In genomic region chr1:40338745-40339419, GRCh38 we compare ENCODE assay signal across 8 cellular contexts. TPM values are rescaled to one million over a fixed set of nuclear protein-coding genes. Genes with fewer than 3 reads are reported as not detected.
A peak's percentile ranks its signal among the peaks of the same experiment; 100 is the strongest.
DNase-seq lines count a peak whose midpoint lies in the region; ATAC-seq, FAIRE-seq and TF ChIP-seq lines count a peak whose summit lies in the region.

No MANE protein-coding gene starts in this region.

- no peaks in the 10 kb centered on the region for H3K27me3 ChIP-seq in adrenal gland
- no peaks in the 10 kb centered on the region for H3K27me3 ChIP-seq in uterus

- H3K27ac Mint-ChIP-seq in T-helper 17 cell = peak overlapping the region; percentile 71

- TF ChIP-seq POLR2A in adrenal gland (IDR thresholded peaks at IDR 0.05) (no peak), uterus (IDR thresholded peaks at IDR 0.05) (no peak)

- peaks cover 2% of the 10 kb centered on the region for H3K36me3 Mint-ChIP-seq in T-helper 17 cell (ENCODE audit: low read depth)

- no peak overlapping the region for H3K4me3 ChIP-seq in adrenal gland
- H3K4me3 ChIP-seq in uterus = no peak overlapping the region

- H3K27ac ChIP-seq in adrenal gland (peak overlapping the region in 2 of 5 donors; percentile 11 to 57), uterus (no peak overlapping the region)

- H3K36me3 ChIP-seq in adrenal gland (replicated peaks in 1 of 2) (no peaks in the 10 kb centered on the region), uterus (no peaks in the 10 kb centered on the region)

- H3K9me3 ChIP-seq in T-helper 17 cell (ENCODE audit: control insufficient read depth, low read length, poor library complexity, severe bottlenecking) = no peaks in the 10 kb centered on the region
- no peaks in the 10 kb centered on the region for H3K9me3 ChIP-seq in adrenal gland (replicated peaks in 1 of 3)
- no peaks in the 10 kb centered on the region for H3K9me3 ChIP-seq in uterus

- intact Hi-C loops in adrenal gland (cut with DNase I) (loop anchor here (5.0 kb wide), 1 partner anchor 187 kb away; no protein-coding TSS in a partner anchor), left cardiac atrium (cut with DNase I) (loop anchor here in 1 of 2 donors (2.0 kb wide), 1 partner anchor 186 kb away; no protein-coding TSS in a partner anchor), uterus (cut with DNase I; ENCODE audit: low total_unique reads) (loop anchor here (10.0 kb wide), 1 partner anchor 194 kb away; no protein-coding TSS in a partner anchor)

- no peaks in the 10 kb centered on the region for H3K27me3 Mint-ChIP-seq in T-helper 17 cell

- peak; percentile 97 for FAIRE-seq in GM19239 (lab: Jason Lieb, UNC)

- H3K4me1 ChIP-seq in adrenal gland (replicated peaks in 1 of 2) = peaks cover 0 to 3% of the 10 kb centered on the region in 2 donors
- no peaks in the 10 kb centered on the region for H3K4me1 ChIP-seq in uterus

- peak overlapping the region; percentile 60 for H3K4me3 Mint-ChIP-seq in T-helper 17 cell

- 19 to 34% (median 24%) methylated on average over 16 to 21 of the region's 21 CpGs for WGBS in adrenal gland, 4 donors

- DNase-seq in 8988T = peak; percentile 41
- DNase-seq in GM19239 (ENCODE audit: insufficient read length, low spot score) = peak; percentile 67
- DNase-seq in NCI-H1694 treated with DMSO at 0.1 percent for 48 hours (lab: John Stamatoyannopoulos, UW) = peak; percentile 47
- DNase-seq in T-helper 17 cell = peak; percentile 67 to 91 (median 78)
- peak; percentile 70 to 94 (median 82) for DNase-seq in adrenal gland
- DNase-seq in left cardiac atrium = peak; percentile 73
- DNase-seq in putamen (ENCODE audit: low spot score) = peak; percentile 75
- peak; percentile 63 to 75 for DNase-seq in uterus

- peaks cover 38% of the 10 kb centered on the region for H3K4me1 Mint-ChIP-seq in T-helper 17 cell

- TF ChIP-seq CTCF in adrenal gland (IDR thresholded peaks at IDR 0.05) (peak; percentile 95 to 99 (median 98)), uterus (IDR thresholded peaks at IDR 0.05) (peak; percentile 90 to 97 (median 93))

- ATAC-seq in T-helper 17 cell (peak; percentile 98), left cardiac atrium (peak; percentile 86 to 89)

RNA-seq across cellular contexts. Expression of gene COL9A2, which starts 21.8 kb away (rescaled TPM):
- total RNA-seq in T-helper 17 cell = 1 to 10 TPM; 2.6 to 4.3 TPM
- total RNA-seq in adrenal gland = 10 to 100 TPM in 1 of 8 donors, 1 to 10 TPM in 7; 2.7 to 22.8 (median 5.4) TPM
- polyA plus RNA-seq in adrenal gland = 10 to 100 TPM in 2 of 3 donors, under 1 TPM in 1; 0.35 to 12.6 (median 12.2) TPM
- 1 to 10 TPM in 1 of 2 donors, under 1 TPM in 1; 0.53 to 1.2 TPM for total RNA-seq in left cardiac atrium
- 10 to 100 TPM in 1 of 4 donors, 1 to 10 TPM in 3; 2.0 to 27.0 (median 4.8) TPM for total RNA-seq in uterus

RNA-seq across cellular contexts. Expression of gene SMAP2, which starts 34.6 kb away (rescaled TPM):
- total RNA-seq in T-helper 17 cell (100 to 1,000 TPM; 155 to 169 TPM), adrenal gland (10 to 100 TPM; 25.4 to 52.8 (median 38.9) TPM), left cardiac atrium (10 to 100 TPM; 17.9 to 25.6 TPM), uterus (10 to 100 TPM; 11.1 to 24.8 (median 18.6) TPM)
- 10 to 100 TPM; 15.0 to 55.9 (median 20.1) TPM for polyA plus RNA-seq in adrenal gland
